In the genomic region with DNA sequence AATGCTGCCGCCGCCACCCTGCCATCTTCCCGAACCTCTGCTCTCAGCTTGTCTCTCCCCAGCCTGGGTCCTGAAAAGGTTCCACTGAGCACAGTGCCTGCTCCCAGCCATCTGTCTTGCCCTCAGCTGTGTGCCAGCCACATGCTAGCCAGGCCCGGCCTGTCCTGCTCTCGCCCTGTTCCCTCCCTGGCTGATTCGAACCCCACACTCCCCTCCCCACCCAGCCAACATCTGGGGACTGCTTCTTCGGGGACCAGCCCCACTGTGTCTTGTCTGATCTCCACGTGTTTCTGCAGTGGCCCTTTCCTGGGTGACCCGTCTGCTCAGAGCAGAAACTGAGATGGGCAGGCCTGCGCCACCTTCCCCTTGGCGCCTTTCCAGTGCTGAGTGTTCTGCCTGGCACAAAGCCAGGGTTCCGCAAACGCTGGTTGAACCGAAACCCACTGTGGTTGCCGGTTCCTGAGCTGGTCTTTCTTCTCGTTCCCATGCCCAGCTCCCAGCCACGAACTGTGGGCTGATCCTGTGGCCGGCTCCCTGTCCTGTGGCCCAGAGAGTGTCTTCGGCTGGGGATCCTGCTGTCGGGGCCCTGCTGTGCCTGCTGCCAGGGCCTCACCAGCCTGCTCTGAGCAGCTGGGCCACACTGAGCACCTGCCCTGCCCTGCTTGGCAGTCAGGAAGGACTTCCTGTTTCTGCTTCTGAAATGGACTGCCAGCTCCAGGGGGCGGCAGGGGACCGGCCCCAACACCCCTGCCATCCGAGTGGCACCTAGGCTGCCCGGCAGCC, we compare ENCODE assay signal across 8 cellular contexts.
DNase-seq lines count a peak whose midpoint lies in the region; ATAC-seq and TF ChIP-seq lines count a peak whose summit lies in the region.

No MANE protein-coding gene starts in this region.

- intact Hi-C loops in left ventricle myocardium superior (cut with micrococcal nuclease), result no loop called here

- DNase-seq in DMS153 treated with DMSO at 0.1 percent for 48 hours (lab: John Stamatoyannopoulos, UW; ENCODE audit: unreplicated experiment), result peak; percentile 51
- DNase-seq in activated effector memory CD4-positive, alpha-beta T cell treated with anti-CD3 and anti-CD28 coated beads, Interleukin-2, amount 50 U/mL, for 16 hours, result peak; percentile 89
- peak; percentile 84 for DNase-seq in left ventricle myocardium superior
- DNase-seq in stimulated activated CD4-positive, alpha-beta T cell treated with anti-CD3 and anti-CD28 coated beads, Interleukin-15, amount 100 ng/mL, for 1 hour (ENCODE audit: low read depth in 1 of 2, low spot score in 1 of 2), result peak; percentile 53 to 65
- DNase-seq in GOT3 (lab: John Stamatoyannopoulos, UW), result no peak

- ATAC-seq in HG03196 (IDR thresholded peaks at IDR 0.05; ENCODE audit: unreplicated experiment) (peak; percentile 30), left ventricle myocardium superior (peak; percentile 61), GM19351 (IDR thresholded peaks at IDR 0.05; ENCODE audit: unreplicated experiment) (no peak)

- peak; percentile 49 for TF ChIP-seq POLR2A in Raji (IDR thresholded peaks at IDR 0.05; ENCODE audit: insufficient read depth, low read depth, low read length)
